In genomic region chr5:143188083-143188482, GRCh38 we compare ENCODE assay signal across 18 cellular contexts.
A peak's percentile ranks its signal among the peaks of the same experiment; 100 is the strongest.
DNase-seq lines count a peak whose midpoint lies in the region; ATAC-seq and TF ChIP-seq lines count a peak whose summit lies in the region.
"Had no signal": no experiment of that assay in that cellular context is flagged by ENCODE, and none has a peak within 500 bp of the region (broad histone marks: within the 10 kb centered on the region; RNA-seq: fewer than 3 reads in every experiment).

No MANE protein-coding gene starts in this region.

- TF ChIP-seq CTCF in natural killer cell (IDR thresholded peaks at IDR 0.05) (no peak), foreskin keratinocyte (conservative IDR thresholded peaks at IDR 0.05) (no peak), nephron progenitor cell (IDR thresholded peaks at IDR 0.05) (no peak)

- peak in 1 of 2 donors; percentile 8 for ATAC-seq in natural killer cell treated with Interleukin-12 subunit alpha and Interleukin-12 subunit beta and Interleukin-15 and Interleukin-18, amount 100 ng/mL, for 72 hours
- ATAC-seq in natural killer cell (no peak), foreskin keratinocyte (no peak)
- ATAC-seq in activated T-helper 17 cell treated with anti-CD3 and anti-CD28 coated beads, Interleukin-2, amount 50 U/mL, for 72 hours (replicated peaks): peak; percentile 34
- ATAC-seq: HepG2 had no signal

- no peak overlapping the region for H3K4me3 Mint-ChIP-seq in activated CD4-positive, alpha-beta T cell treated with anti-CD3 and anti-CD28 coated beads, Interleukin-2, amount 10 ng/mL, durations not matched to agents 24 days and 14 days
- peak overlapping the region; percentile 83 for H3K4me3 Mint-ChIP-seq in natural killer cell treated with Interleukin-12 subunit alpha and Interleukin-12 subunit beta and Interleukin-15 and Interleukin-18, amount 100 ng/mL, for 72 hours
- H3K4me3 Mint-ChIP-seq in natural killer cell (no peak overlapping the region), nephron progenitor cell (no peak overlapping the region)
- peak overlapping the region; percentile 43 for H3K4me3 Mint-ChIP-seq in activated T-helper 17 cell treated with anti-CD3 and anti-CD28 coated beads, Interleukin-2, amount 50 U/mL, for 72 hours
- H3K4me3 Mint-ChIP-seq: CD4-positive, alpha-beta memory T cell had no signal

- H3K4me1 Mint-ChIP-seq in activated CD4-positive, alpha-beta T cell treated with anti-CD3 and anti-CD28 coated beads, Interleukin-2, amount 10 ng/mL, durations not matched to agents 24 days and 14 days: peaks cover 48% of the 10 kb centered on the region
- peaks cover 53 to 55% of the 10 kb centered on the region in 2 donors for H3K4me1 Mint-ChIP-seq in natural killer cell treated with Interleukin-12 subunit alpha and Interleukin-12 subunit beta and Interleukin-15 and Interleukin-18, amount 100 ng/mL, for 72 hours (ENCODE audit: low read depth in 2 of 2)
- H3K4me1 Mint-ChIP-seq in natural killer cell (peaks cover 33 to 34% of the 10 kb centered on the region in 2 donors), nephron progenitor cell (no peaks in the 10 kb centered on the region)
- peaks cover 25% of the 10 kb centered on the region for H3K4me1 Mint-ChIP-seq in activated T-helper 17 cell treated with anti-CD3 and anti-CD28 coated beads, Interleukin-2, amount 50 U/mL, for 72 hours

- no peak for DNase-seq in activated CD4-positive, alpha-beta T cell treated with anti-CD3 and anti-CD28 coated beads, Interleukin-2, amount 10 ng/mL, durations not matched to agents 24 days and 14 days
- no peak for DNase-seq in activated CD4-positive, alpha-beta T cell treated with anti-CD3 and anti-CD28 coated beads, Interleukin-2, amount 50 U/mL, for 48 hours
- DNase-seq in natural killer cell treated with Interleukin-12 subunit alpha and Interleukin-12 subunit beta and Interleukin-15 and Interleukin-18, amount 100 ng/mL, for 72 hours (ENCODE audit: low spot score): no peak
- DNase-seq in natural killer cell: no peak
- DNase-seq in foreskin keratinocyte: no peak
- DNase-seq in globus pallidus (ENCODE audit: low spot score): no peak
- no peak for DNase-seq in nephron progenitor cell
- DNase-seq: GF-D8, KG1, NCI-H1417 treated with DMSO at 0.1 percent for 48 hours, NCI-H187 treated with DMSO at 0.1 percent for 48 hours, NCI-H2227 treated with DMSO at 0.1 percent for 48 hours, NCI-H510A treated with DMSO at 0.1 percent for 48 hours, NCI-H82, SHP77 had no signal

- intact Hi-C loops in activated CD4-positive, alpha-beta T cell treated with anti-CD3 and anti-CD28 coated beads, Interleukin-2, amount 10 ng/mL, durations not matched to agents 24 days and 14 days (cut with micrococcal nuclease): loop anchor here (5.0 kb wide), 1 partner anchor 639 kb away; no protein-coding TSS in a partner anchor
- intact Hi-C loops in natural killer cell (cut with micrococcal nuclease): no loop called here

- H3K27me3 Mint-ChIP-seq in activated CD4-positive, alpha-beta T cell treated with anti-CD3 and anti-CD28 coated beads, Interleukin-2, amount 10 ng/mL, durations not matched to agents 24 days and 14 days: no peaks in the 10 kb centered on the region
- H3K27me3 Mint-ChIP-seq in natural killer cell treated with Interleukin-12 subunit alpha and Interleukin-12 subunit beta and Interleukin-15 and Interleukin-18, amount 100 ng/mL, for 72 hours: no peaks in the 10 kb centered on the region
- no peaks in the 10 kb centered on the region for H3K27me3 Mint-ChIP-seq in natural killer cell (ENCODE audit: low read depth in 2 of 2)
- H3K27me3 Mint-ChIP-seq in activated T-helper 17 cell treated with anti-CD3 and anti-CD28 coated beads, Interleukin-2, amount 50 U/mL, for 72 hours: no peaks in the 10 kb centered on the region
- peaks cover 5% of the 10 kb centered on the region for H3K27me3 Mint-ChIP-seq in nephron progenitor cell (ENCODE audit: low read depth, poor library complexity)
- H3K27me3 Mint-ChIP-seq: CD4-positive, alpha-beta memory T cell had no signal

- peaks cover 10% of the 10 kb centered on the region for H3K36me3 Mint-ChIP-seq in activated CD4-positive, alpha-beta T cell treated with anti-CD3 and anti-CD28 coated beads, Interleukin-2, amount 10 ng/mL, durations not matched to agents 24 days and 14 days (ENCODE audit: low read depth)
- H3K36me3 Mint-ChIP-seq in natural killer cell treated with Interleukin-12 subunit alpha and Interleukin-12 subunit beta and Interleukin-15 and Interleukin-18, amount 100 ng/mL, for 72 hours: peaks cover 31% of the 10 kb centered on the region
- H3K36me3 Mint-ChIP-seq in natural killer cell (peaks cover 9% of the 10 kb centered on the region), nephron progenitor cell (ENCODE audit: low read depth) (no peaks in the 10 kb centered on the region)
- peaks cover 5% of the 10 kb centered on the region for H3K36me3 Mint-ChIP-seq in activated T-helper 17 cell treated with anti-CD3 and anti-CD28 coated beads, Interleukin-2, amount 50 U/mL, for 72 hours (ENCODE audit: low read depth)

- peak overlapping the region; percentile 23 for H3K27ac Mint-ChIP-seq in activated CD4-positive, alpha-beta T cell treated with anti-CD3 and anti-CD28 coated beads, Interleukin-2, amount 10 ng/mL, durations not matched to agents 24 days and 14 days
- H3K27ac Mint-ChIP-seq in natural killer cell treated with Interleukin-12 subunit alpha and Interleukin-12 subunit beta and Interleukin-15 and Interleukin-18, amount 100 ng/mL, for 72 hours: peak overlapping the region; percentile 93 to 99
- H3K27ac Mint-ChIP-seq in natural killer cell (peak overlapping the region in 1 of 2 donors; percentile 32), nephron progenitor cell (no peak overlapping the region)
- H3K27ac Mint-ChIP-seq in activated T-helper 17 cell treated with anti-CD3 and anti-CD28 coated beads, Interleukin-2, amount 50 U/mL, for 72 hours: peak overlapping the region; percentile 78
- H3K27ac Mint-ChIP-seq: CD4-positive, alpha-beta memory T cell had no signal

- peaks cover 12% of the 10 kb centered on the region for H3K9me3 Mint-ChIP-seq in activated CD4-positive, alpha-beta T cell treated with anti-CD3 and anti-CD28 coated beads, Interleukin-2, amount 10 ng/mL, durations not matched to agents 24 days and 14 days
- H3K9me3 Mint-ChIP-seq in natural killer cell treated with Interleukin-12 subunit alpha and Interleukin-12 subunit beta and Interleukin-15 and Interleukin-18, amount 100 ng/mL, for 72 hours: peaks cover 8% of the 10 kb centered on the region
- H3K9me3 Mint-ChIP-seq in natural killer cell (no peaks in the 10 kb centered on the region), nephron progenitor cell (peaks cover 4% of the 10 kb centered on the region)
- H3K9me3 Mint-ChIP-seq in activated T-helper 17 cell treated with anti-CD3 and anti-CD28 coated beads, Interleukin-2, amount 50 U/mL, for 72 hours: peaks cover 16% of the 10 kb centered on the region

- peaks cover 7% of the 10 kb centered on the region for H3K4me1 ChIP-seq in foreskin keratinocyte

- H3K27me3 ChIP-seq in foreskin keratinocyte: no peaks in the 10 kb centered on the region

- H3K27ac ChIP-seq in foreskin keratinocyte: no peak overlapping the region

Comparison
In these comparisons a context has a peak if more than half of its experiments do, and no peak if none do; other contexts are left out.
1. H3K4me3 Mint-ChIP-seq: peak in natural killer cell treated with Interleukin-12 subunit alpha and Interleukin-12 subunit beta and Interleukin-15 and Interleukin-18, amount 100 ng/mL, for 72 hours (single experiment) and activated T-helper 17 cell treated with anti-CD3 and anti-CD28 coated beads, Interleukin-2, amount 50 U/mL, for 72 hours (single experiment); none in activated CD4-positive, alpha-beta T cell treated with anti-CD3 and anti-CD28 coated beads, Interleukin-2, amount 10 ng/mL, durations not matched to agents 24 days and 14 days (single experiment), natural killer cell (single experiment) and nephron progenitor cell (single experiment).